In the genomic region with DNA sequence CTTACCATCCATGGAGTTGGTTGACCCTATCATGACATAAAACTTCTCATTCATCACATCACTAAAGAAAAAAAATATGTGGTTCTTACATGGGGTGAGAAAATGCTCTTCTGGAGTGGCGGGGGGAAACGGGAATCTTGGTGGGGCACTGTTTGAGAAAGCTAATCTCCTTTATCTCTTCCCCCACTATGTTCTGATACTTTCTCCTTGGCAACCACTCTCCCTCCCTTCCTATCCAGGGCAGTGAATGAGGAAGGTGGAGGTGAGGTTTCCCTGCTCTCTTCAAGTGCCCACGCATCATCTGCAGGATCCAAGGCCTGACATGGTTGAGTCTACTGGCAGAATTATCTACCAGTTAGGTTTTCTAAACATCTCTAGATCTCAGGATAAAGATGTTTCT, we compare ENCODE assay signal across 13 cellular contexts.
A peak's percentile ranks its signal among the peaks of the same experiment; 100 is the strongest.
DNase-seq lines count a peak whose midpoint lies in the region; TF ChIP-seq lines count a peak whose summit lies in the region.
"Had no signal": no experiment of that assay in that cellular context is flagged by ENCODE, and none has a peak within 500 bp of the region (broad histone marks: within the 10 kb centered on the region; RNA-seq: fewer than 3 reads in every experiment).

No MANE protein-coding gene starts in this region.

- no peaks in the 10 kb centered on the region for H3K9me3 ChIP-seq in spleen
- H3K9me3 ChIP-seq: BE2C, Caco-2 had no signal

- H3K4me1 ChIP-seq in spleen, result peaks cover 0 to 8% (median 0%) of the 10 kb centered on the region in 6 donors

- no peak for TF ChIP-seq CTCF in spleen (IDR thresholded peaks at IDR 0.05 in 8 of 11, conservative IDR thresholded peaks at IDR 0.05 in 3 of 11)

- no peaks in the 10 kb centered on the region for H3K27me3 ChIP-seq in spleen (replicated peaks in 1 of 7)
- H3K27me3 ChIP-seq: BE2C had no signal

- H3K9me3 Mint-ChIP-seq in activated CD4-positive, alpha-beta T cell treated with anti-CD3 and anti-CD28 coated beads, Interleukin-2, amount 10 ng/mL, durations not matched to agents 24 days and 14 days, result no peaks in the 10 kb centered on the region
- H3K9me3 Mint-ChIP-seq: CD4-positive, alpha-beta T cell; H9 had no signal

- H3K27ac Mint-ChIP-seq in activated CD4-positive, alpha-beta T cell treated with anti-CD3 and anti-CD28 coated beads, Interleukin-2, amount 10 ng/mL, durations not matched to agents 24 days and 14 days, result no peak overlapping the region
- H3K27ac Mint-ChIP-seq: CD4-positive, alpha-beta T cell; H9 had no signal

- no peaks in the 10 kb centered on the region for H3K27me3 Mint-ChIP-seq in activated CD4-positive, alpha-beta T cell treated with anti-CD3 and anti-CD28 coated beads, Interleukin-2, amount 10 ng/mL, durations not matched to agents 24 days and 14 days
- H3K27me3 Mint-ChIP-seq: CD4-positive, alpha-beta T cell had no signal

- no peak for TF ChIP-seq POLR2A in spleen (IDR thresholded peaks at IDR 0.05)

- intact Hi-C loops in activated CD4-positive, alpha-beta T cell treated with anti-CD3 and anti-CD28 coated beads, Interleukin-2, amount 10 ng/mL, durations not matched to agents 24 days and 14 days (cut with micrococcal nuclease), result no loop called here
- intact Hi-C loops in spleen (cut with DNase I; ENCODE audit: low total_unique reads), result no loop called here

- peak; percentile 34 for DNase-seq in activated CD4-positive, alpha-beta T cell treated with anti-CD3 and anti-CD28 coated beads, Interleukin-2, amount 10 ng/mL, durations not matched to agents 24 days and 14 days
- no peak for DNase-seq in activated CD4-positive, alpha-beta T cell treated with anti-CD3 and anti-CD28 coated beads, Interleukin-2, amount 50 U/mL, for 1 hour
- DNase-seq in substantia nigra (lab: John Stamatoyannopoulos, UW) (no peak), spleen (no peak), islet precursor cell (no peak)
- DNase-seq: ACHN; BE2C; C1 segment of cervical spinal cord; Caco-2; CD4-positive, alpha-beta T cell; H9 had no signal

- WGBS in spleen, 5 donors, result 95 to 98% (median 96%) methylated on average over 3 of the region's 3 CpGs

- no peak overlapping the region for H3K4me3 ChIP-seq in spleen

- H3K27ac ChIP-seq in angular gyrus (ENCODE audit: low read depth, low read length) (peak overlapping the region; percentile 46), substantia nigra (ENCODE audit: low read depth, low read length, poor library complexity, severe bottlenecking) (peak overlapping the region; percentile 92), spleen (no peak overlapping the region)
- H3K27ac ChIP-seq: HL-60 had no signal

- H3K36me3 ChIP-seq in spleen, result peaks cover 0 to 75% (median 8%) of the 10 kb centered on the region in 6 donors
- H3K36me3 ChIP-seq: BE2C had no signal

- no peaks in the 10 kb centered on the region for H3K4me1 Mint-ChIP-seq in activated CD4-positive, alpha-beta T cell treated with anti-CD3 and anti-CD28 coated beads, Interleukin-2, amount 10 ng/mL, durations not matched to agents 24 days and 14 days

- no peak overlapping the region for H3K4me3 Mint-ChIP-seq in activated CD4-positive, alpha-beta T cell treated with anti-CD3 and anti-CD28 coated beads, Interleukin-2, amount 10 ng/mL, durations not matched to agents 24 days and 14 days
- H3K4me3 Mint-ChIP-seq: CD4-positive, alpha-beta T cell; H9 had no signal

- H3K36me3 Mint-ChIP-seq in activated CD4-positive, alpha-beta T cell treated with anti-CD3 and anti-CD28 coated beads, Interleukin-2, amount 10 ng/mL, durations not matched to agents 24 days and 14 days (ENCODE audit: low read depth), result peaks cover 7% of the 10 kb centered on the region

Comparison
In these comparisons a context has a peak if more than half of its experiments do, and no peak if none do; other contexts are left out.
1. H3K27ac ChIP-seq: peak in angular gyrus (single experiment) and substantia nigra (single experiment); none in spleen (0 of 8).